In genomic region chr19:17931532-17932191, GRCh38 we compare ENCODE assay signal across 8 cellular contexts. TPM values are rescaled to one million over a fixed set of nuclear protein-coding genes. Genes with fewer than 3 reads are reported as not detected.
A peak's percentile ranks its signal among the peaks of the same experiment; 100 is the strongest.
DNase-seq lines count a peak whose midpoint lies in the region; TF ChIP-seq lines count a peak whose summit lies in the region.

No MANE protein-coding gene starts in this region.

- H3K4me3 ChIP-seq in effector memory CD4-positive, alpha-beta T cell (ENCODE audit: insufficient read depth, low read depth, low read length, poor library complexity, severe bottlenecking) = peak overlapping the region; percentile 76
- H3K4me3 ChIP-seq in osteoblast (ENCODE audit: insufficient read depth, low read length) = peak overlapping the region; percentile 95

- H3K9me3 ChIP-seq in effector memory CD4-positive, alpha-beta T cell (ENCODE audit: control insufficient read depth, low read length) = no peaks in the 10 kb centered on the region
- H3K9me3 ChIP-seq in osteoblast (ENCODE audit: low read depth, low read length) = no peaks in the 10 kb centered on the region

- DNase-seq in DMS79 treated with DMSO at 0.1 percent for 48 hours (lab: John Stamatoyannopoulos, UW) (peak; percentile 54), NCI-H146 treated with DMSO at 0.1 percent for 48 hours (lab: John Stamatoyannopoulos, UW; ENCODE audit: unreplicated experiment) (peak; percentile 43), osteoblast (ENCODE audit: insufficient read length, low spot score, missing footprints) (peak; percentile 34), inferior parietal cortex (ENCODE audit: extremely low spot score) (no peak), NCI-H345 treated with DMSO at 0.1 percent for 48 hours (lab: John Stamatoyannopoulos, UW; ENCODE audit: unreplicated experiment) (no peak), medulla oblongata (ENCODE audit: extremely low spot score) (no peak)
- no peak for DNase-seq in effector memory CD4-positive, alpha-beta T cell
- no peak for DNase-seq in stimulated activated CD4-positive, alpha-beta T cell treated with anti-CD3 and anti-CD28 coated beads, Interleukin-2, amount 100 ng/mL, for 48 hours

- peak overlapping the region; percentile 90 for H3K4me2 ChIP-seq in osteoblast (ENCODE audit: insufficient read depth, low read length)

- no peaks in the 10 kb centered on the region for H4K20me1 ChIP-seq in osteoblast (ENCODE audit: insufficient read depth, low read length)

- peaks cover 16% of the 10 kb centered on the region for H3K4me1 ChIP-seq in effector memory CD4-positive, alpha-beta T cell (ENCODE audit: control insufficient read depth, insufficient read depth, low read length, poor library complexity, severe bottlenecking)
- H3K4me1 ChIP-seq in osteoblast (ENCODE audit: insufficient read depth, low read length) = peaks cover 16% of the 10 kb centered on the region

- peak overlapping the region; percentile 99 for H2AFZ ChIP-seq in osteoblast (ENCODE audit: low read length)

- no peaks in the 10 kb centered on the region for H3K36me3 ChIP-seq in effector memory CD4-positive, alpha-beta T cell (ENCODE audit: control insufficient read depth, insufficient read depth, low read length)
- H3K36me3 ChIP-seq in osteoblast (ENCODE audit: insufficient read depth, low read length) = no peaks in the 10 kb centered on the region

- TF ChIP-seq CTCF in osteoblast (IDR thresholded peaks at IDR 0.05; ENCODE audit: extremely low read depth, low read depth, low read length) = no peak

- H3K27ac ChIP-seq in effector memory CD4-positive, alpha-beta T cell (ENCODE audit: insufficient read depth, low read length, poor library complexity, severe bottlenecking) = no peak overlapping the region
- no peak overlapping the region for H3K27ac ChIP-seq in osteoblast (ENCODE audit: low read depth, low read length)

- H3K79me2 ChIP-seq in osteoblast (ENCODE audit: insufficient read depth, low read length) = peaks cover 17% of the 10 kb centered on the region

- H3K27me3 ChIP-seq in effector memory CD4-positive, alpha-beta T cell (replicated peaks; ENCODE audit: control insufficient read depth, insufficient read depth, low read length, poor library complexity, severe bottlenecking) = no peaks in the 10 kb centered on the region
- H3K27me3 ChIP-seq in osteoblast (ENCODE audit: insufficient read depth, low read length) = no peaks in the 10 kb centered on the region

RNA-seq across cellular contexts. Expression of gene CCDC124, which starts 1.2 kb away (rescaled TPM):
- 15.9 and 21.5 TPM in 2 replicates for total RNA-seq in osteoblast

RNA-seq across cellular contexts. Expression of gene KCNN1, which starts 35.2 kb away (rescaled TPM):
- under 0.01 TPM in 1 of 2 replicates, not detected in the other for total RNA-seq in osteoblast

RNA-seq across cellular contexts. Expression of gene SLC5A5, which starts 59.9 kb away (rescaled TPM):
- under 0.01 TPM in 2 replicates for total RNA-seq in osteoblast

Comparison
In these comparisons a context has a peak if more than half of its experiments do, and no peak if none do; other contexts are left out.
1. DNase-seq: peak in DMS79 treated with DMSO at 0.1 percent for 48 hours (single experiment), NCI-H146 treated with DMSO at 0.1 percent for 48 hours (single experiment) and osteoblast (single experiment); none in effector memory CD4-positive, alpha-beta T cell (0 of 3), stimulated activated CD4-positive, alpha-beta T cell treated with anti-CD3 and anti-CD28 coated beads, Interleukin-2, amount 100 ng/mL, for 48 hours (0 of 2), inferior parietal cortex (single experiment), NCI-H345 treated with DMSO at 0.1 percent for 48 hours (single experiment) and medulla oblongata (single experiment).